16 cellular contexts compared by ENCODE assay signal in genomic region chr5:176529824-176530195, GRCh38. TPM values are rescaled to one million over a fixed set of nuclear protein-coding genes. Genes with fewer than 3 reads are reported as not detected.
DNase-seq lines count a peak whose midpoint lies in the region; ATAC-seq, FAIRE-seq and TF ChIP-seq lines count a peak whose summit lies in the region.
"Had no signal": no experiment of that assay in that cellular context is flagged by ENCODE, and none has a peak within 500 bp of the region (broad histone marks: within the 10 kb centered on the region; RNA-seq: fewer than 3 reads in every experiment).

No MANE protein-coding gene starts in this region.

- TF ChIP-seq POLR2A in GM12892 (IDR thresholded peaks at IDR 0.05; ENCODE audit: low read depth, low read length) (no peak), Peyer's patch (IDR thresholded peaks at IDR 0.05) (no peak)

- intact Hi-C loops in posterior vena cava (cut with DNase I), result loop anchor here (10.0 kb wide), 1 partner anchor 85 kb away; the partner anchor contains the start of gene FAF2 (in 2 of the 2)

- H3K36me3 ChIP-seq in Peyer's patch, result peaks cover 0 to 53% (median 3%) of the 10 kb centered on the region in 3 donors

- peak overlapping the region in 1 of 4 donors; percentile 22 for H3K4me3 ChIP-seq in Peyer's patch
- H3K4me3 ChIP-seq: gastroesophageal sphincter, thyroid gland had no signal

- no peak for FAIRE-seq in GM12892 (lab: Jason Lieb, UNC)

- peaks cover 15 to 63% (median 35%) of the 10 kb centered on the region in 4 donors for H3K4me1 ChIP-seq in Peyer's patch

- ATAC-seq in HG02852 (IDR thresholded peaks at IDR 0.05; ENCODE audit: unreplicated experiment) (no peak), HG03159 (IDR thresholded peaks at IDR 0.05; ENCODE audit: unreplicated experiment) (no peak)
- ATAC-seq: gastroesophageal sphincter, left lobe of liver had no signal

- H3K9me3 ChIP-seq in Peyer's patch, result no peaks in the 10 kb centered on the region
- H3K9me3 ChIP-seq: gastroesophageal sphincter, thyroid gland had no signal

- peak in 1 of 6 experiments; percentile 5 for TF ChIP-seq CTCF in Peyer's patch (IDR thresholded peaks at IDR 0.05)

- H3K27ac ChIP-seq in Peyer's patch, result peak overlapping the region in 2 of 4 donors; percentile 21 to 84
- H3K27ac ChIP-seq: thyroid gland had no signal

- peak; percentile 53 for DNase-seq in GM12892 (ENCODE audit: insufficient read length)
- DNase-seq in Peyer's patch, result peak in 2 of 3 donors; percentile 83 to 87
- peak; percentile 82 for DNase-seq in activated effector memory CD4-positive, alpha-beta T cell treated with anti-CD3 and anti-CD28 coated beads, Interleukin-2, amount 50 U/mL, for 16 hours
- peak; percentile 62 for DNase-seq in posterior vena cava (ENCODE audit: low spot score)
- no peak for DNase-seq in EL
- DNase-seq in T1000 (lab: John Stamatoyannopoulos, UW), result no peak
- DNase-seq: cortex of kidney; H9; NCI-H69; stimulated activated CD4-positive, alpha-beta T cell treated with anti-CD3 and anti-CD28 coated beads, Interleukin-2, amount 100 ng/mL, for 48 hours had no signal

- H3K27me3 ChIP-seq in Peyer's patch, result no peaks in the 10 kb centered on the region
- H3K27me3 ChIP-seq: gastroesophageal sphincter, thyroid gland had no signal

RNA-seq across cellular contexts. Expression of gene RNF44, which starts 7.4 kb away (rescaled TPM):
- 13.1 TPM for polyA plus RNA-seq in GM12892 (2012; ENCODE audit: missing spikeins)
- total RNA-seq in Peyer's patch (100 to 1,000 TPM in 1 of 4 donors, 10 to 100 TPM in 3; 46.4 to 114 (median 65.3) TPM), posterior vena cava (10 to 100 TPM; 16.2 to 16.6 TPM)

RNA-seq across cellular contexts. Expression of gene CDHR2, which starts 19.3 kb away (rescaled TPM):
- polyA plus RNA-seq in GM12892 (2012; ENCODE audit: missing spikeins), result not detected
- total RNA-seq in Peyer's patch, result 100 to 1,000 TPM in 3 of 4 donors, 10 to 100 TPM in 1; 39.6 to 823 (median 613) TPM
- total RNA-seq in posterior vena cava, result under 1 TPM in 1 of 2 donors, not detected in 1; 0.14 TPM
- total RNA-seq: omental fat pad had no signal

Comparison
In these comparisons a context has a peak if more than half of its experiments do, and no peak if none do; other contexts are left out.
1. DNase-seq: peak in GM12892 (single experiment), Peyer's patch (2 of 3), activated effector memory CD4-positive, alpha-beta T cell treated with anti-CD3 and anti-CD28 coated beads, Interleukin-2, amount 50 U/mL, for 16 hours (single experiment) and posterior vena cava (single experiment); none in EL (single experiment) and T1000 (single experiment).
2. RNA of gene CDHR2, which starts 19.3 kb away (total RNA-seq): 39.6 to 823 TPM in Peyer's patch; 0.14 TPM in posterior vena cava; every median in the first group is over 10 times any median in the second.